In the genomic region with DNA sequence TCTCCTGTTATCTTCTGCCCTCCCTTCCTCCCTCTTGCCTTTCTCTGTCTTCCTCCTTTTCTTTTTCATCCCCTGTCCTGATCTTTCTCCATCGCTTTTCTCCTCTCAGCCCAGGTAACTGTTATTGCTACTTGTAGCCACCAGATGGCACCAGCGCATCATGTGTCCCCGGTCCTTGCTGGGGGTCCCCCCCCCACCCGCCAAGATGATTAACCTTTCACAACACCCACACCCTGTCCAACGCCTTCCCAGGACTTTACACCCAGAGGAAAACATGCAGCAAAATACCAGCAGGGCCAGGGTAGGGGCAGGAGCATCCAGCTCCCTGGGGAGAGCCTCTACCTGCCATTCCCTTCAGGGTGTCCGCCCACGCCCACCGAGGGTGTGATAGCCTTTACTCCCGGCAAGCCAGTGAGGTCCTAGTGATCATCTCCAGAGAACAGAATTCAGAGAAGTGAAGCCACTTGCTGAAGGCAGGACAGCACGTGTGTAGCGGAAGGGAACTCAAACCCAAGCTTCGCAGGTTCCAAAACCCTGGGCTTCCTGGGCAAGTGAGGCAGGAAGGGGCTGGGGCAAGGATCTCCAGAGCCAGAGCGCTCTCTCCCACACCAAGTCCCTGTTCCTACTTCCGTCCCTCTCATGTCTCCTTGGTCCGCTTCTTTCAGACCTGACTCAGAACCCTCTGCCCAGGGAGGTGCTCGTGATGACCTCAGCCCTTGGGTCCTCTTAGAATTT, we compare ENCODE assay signal across 9 cellular contexts. TPM values are rescaled to one million over a fixed set of nuclear protein-coding genes. Genes with fewer than 3 reads are reported as not detected.
A peak's percentile ranks its signal among the peaks of the same experiment; 100 is the strongest.
DNase-seq lines count a peak whose midpoint lies in the region; ATAC-seq, FAIRE-seq and TF ChIP-seq lines count a peak whose summit lies in the region.
"Had no signal": no experiment of that assay in that cellular context is flagged by ENCODE, and none has a peak within 500 bp of the region (broad histone marks: within the 10 kb centered on the region; RNA-seq: fewer than 3 reads in every experiment).

No MANE protein-coding gene starts in this region.

- H3K4me2 ChIP-seq in SU-DHL-6 (ENCODE audit: low read depth, low read length, poor library complexity, severe bottlenecking), result no peak overlapping the region

- H3K4me3 Mint-ChIP-seq in activated naive CD8-positive, alpha-beta T cell treated with anti-CD3 and anti-CD28 coated beads, Interleukin-2, amount 10 ng/mL, durations not matched to agents 7 days and 5 days, result no peak overlapping the region
- H3K4me3 Mint-ChIP-seq: T-helper 1 cell treated with Interleukin-12 subunit alpha and Interleukin-12 subunit beta and Interleukin-4 antibody, amounts not matched to agents 30 μg/mL and 1 μg/mL, for 36 hours had no signal

- no peaks in the 10 kb centered on the region for H3K9me2 ChIP-seq in SU-DHL-6 (replicated peaks; ENCODE audit: insufficient read depth, low read length)

- no peaks in the 10 kb centered on the region for H3F3A ChIP-seq in SU-DHL-6 (ENCODE audit: insufficient read depth)

- no peak for FAIRE-seq in D721Med (lab: Jason Lieb, UNC)

- H3K79me2 ChIP-seq in SU-DHL-6 (ENCODE audit: insufficient read depth, low read length), result no peaks in the 10 kb centered on the region

- H3K36me3 Mint-ChIP-seq in activated naive CD8-positive, alpha-beta T cell treated with anti-CD3 and anti-CD28 coated beads, Interleukin-2, amount 10 ng/mL, durations not matched to agents 7 days and 5 days, result no peaks in the 10 kb centered on the region

- H3K9me3 Mint-ChIP-seq in activated naive CD8-positive, alpha-beta T cell treated with anti-CD3 and anti-CD28 coated beads, Interleukin-2, amount 10 ng/mL, durations not matched to agents 7 days and 5 days, result no peaks in the 10 kb centered on the region
- H3K9me3 Mint-ChIP-seq: T-helper 1 cell treated with Interleukin-12 subunit alpha and Interleukin-12 subunit beta and Interleukin-4 antibody, amounts not matched to agents 30 μg/mL and 1 μg/mL, for 36 hours had no signal

- peak; percentile 98 for TF ChIP-seq CTCF in D721Med (IDR thresholded peaks at IDR 0.05; ENCODE audit: insufficient read depth, missing control alignments)
- TF ChIP-seq CTCF in SU-DHL-6 (IDR thresholded peaks at IDR 0.05; ENCODE audit: insufficient read depth, low read length, poor library complexity, severe bottlenecking), result peak; percentile 93

- no peaks in the 10 kb centered on the region for H3K9me3 ChIP-seq in SU-DHL-6 (ENCODE audit: insufficient read depth, low read length)

- H3K9ac ChIP-seq in SU-DHL-6 (ENCODE audit: low read length), result no peak overlapping the region

- no peaks in the 10 kb centered on the region for H3K27me3 ChIP-seq in SU-DHL-6 (ENCODE audit: low read length)

- no peak overlapping the region for H2AFZ ChIP-seq in SU-DHL-6 (ENCODE audit: low read depth, low read length, severe bottlenecking)

- H3K27ac ChIP-seq in SU-DHL-6 (ENCODE audit: low read depth, low read length), result no peak overlapping the region

- POLR2A ChIA-PET in activated naive CD8-positive, alpha-beta T cell treated with anti-CD3 and anti-CD28 coated beads, Interleukin-2, amount 10 ng/mL, durations not matched to agents 7 days and 5 days (lab: Charles Lee), result interaction anchor here (1.5 kb wide), 1 partner anchor 136 kb away, joined by 8 read pairs; no protein-coding TSS in a partner anchor

- H3K27ac Mint-ChIP-seq in activated naive CD8-positive, alpha-beta T cell treated with anti-CD3 and anti-CD28 coated beads, Interleukin-2, amount 10 ng/mL, durations not matched to agents 7 days and 5 days, result no peak overlapping the region
- H3K27ac Mint-ChIP-seq: T-helper 1 cell treated with Interleukin-12 subunit alpha and Interleukin-12 subunit beta and Interleukin-4 antibody, amounts not matched to agents 30 μg/mL and 1 μg/mL, for 36 hours had no signal

- H3K4me1 Mint-ChIP-seq in activated naive CD8-positive, alpha-beta T cell treated with anti-CD3 and anti-CD28 coated beads, Interleukin-2, amount 10 ng/mL, durations not matched to agents 7 days and 5 days, result no peaks in the 10 kb centered on the region

- DNase-seq in D721Med (ENCODE audit: insufficient read length, low spot score) (no peak), HT1080 (ENCODE audit: low read depth) (peak; percentile 40), hepatic stellate cell (ENCODE audit: low spot score) (peak; percentile 80)
- DNase-seq in activated naive CD8-positive, alpha-beta T cell treated with anti-CD3 and anti-CD28 coated beads, Interleukin-2, amount 10 ng/mL, durations not matched to agents 7 days and 5 days, result peak; percentile 45
- peak; percentile 70 for DNase-seq in stimulated activated CD4-positive, alpha-beta T cell treated with anti-CD3 and anti-CD28 coated beads, Interleukin-15, amount 100 ng/mL, for 24 hours

- H3K4me3 ChIP-seq in SU-DHL-6 (ENCODE audit: insufficient read depth, low read length, poor library complexity, severe bottlenecking), result no peak overlapping the region

- H3K27me3 Mint-ChIP-seq in activated naive CD8-positive, alpha-beta T cell treated with anti-CD3 and anti-CD28 coated beads, Interleukin-2, amount 10 ng/mL, durations not matched to agents 7 days and 5 days, result peaks cover 6% of the 10 kb centered on the region

- no peaks in the 10 kb centered on the region for H4K20me1 ChIP-seq in SU-DHL-6 (ENCODE audit: low read depth, low read length)

- H3K36me3 ChIP-seq in SU-DHL-6 (ENCODE audit: low read length), result no peaks in the 10 kb centered on the region

- no peak for ATAC-seq in activated naive CD8-positive, alpha-beta T cell treated with anti-CD3 and anti-CD28 coated beads, Interleukin-2, amount 10 ng/mL, durations not matched to agents 7 days and 5 days (ENCODE audit: low read depth)
- ATAC-seq in GM18498 (IDR thresholded peaks at IDR 0.05; ENCODE audit: unreplicated experiment) (no peak), HG03565 (IDR thresholded peaks at IDR 0.05; ENCODE audit: unreplicated experiment) (no peak)

RNA-seq across cellular contexts. Expression of gene TAC4, which starts 13.4 kb away (rescaled TPM):
- 0.20 TPM in 1 of 2 replicates, not detected in the other for total RNA-seq in HT1080 (2014; rRNA removed; shearing (Covaris generic))
- polyA plus RNA-seq in HT1080 (2015; cell fraction: cytosol; rRNA removed), result not detected in 2 replicates
- not detected in 2 replicates for polyA plus RNA-seq in HT1080 (2015; cell fraction: nucleus; rRNA removed)
- total RNA-seq in activated naive CD8-positive, alpha-beta T cell treated with anti-CD3 and anti-CD28 coated beads, Interleukin-2, amount 10 ng/mL, durations not matched to agents 7 days and 5 days, result not detected
